In genomic region chr17:9116311-9116820, GRCh38 we compare ENCODE assay signal across 12 cellular contexts.
DNase-seq lines count a peak whose midpoint lies in the region; ATAC-seq and TF ChIP-seq lines count a peak whose summit lies in the region.
"Had no signal": no experiment of that assay in that cellular context is flagged by ENCODE, and none has a peak within 500 bp of the region (broad histone marks: within the 10 kb centered on the region; RNA-seq: fewer than 3 reads in every experiment).

No MANE protein-coding gene starts in this region.

- no peak for DNase-seq in activated CD4-positive, alpha-beta T cell treated with anti-CD3 and anti-CD28 coated beads for 36 hours
- DNase-seq in activated CD4-positive, alpha-beta T cell treated with anti-CD3 and anti-CD28 coated beads, Interleukin-2, amount 50 U/mL, for 48 hours = no peak
- no peak for DNase-seq in activated naive CD8-positive, alpha-beta T cell treated with anti-CD3 and anti-CD28 coated beads, Interleukin-2, amount 10 ng/mL, durations not matched to agents 7 days and 5 days
- no peak for DNase-seq in lower lobe of right lung
- DNase-seq in thoracic aorta (ENCODE audit: low spot score) = no peak
- no peak for DNase-seq in stimulated activated CD4-positive, alpha-beta T cell treated with anti-CD3 and anti-CD28 coated beads, Interleukin-1b, Interleukin-23, amount 100 ng/mL, for 48 hours
- DNase-seq in stimulated activated CD4-positive, alpha-beta T cell treated with anti-CD3 and anti-CD28 coated beads, Interleukin-4, amount 100 ng/mL, for 4 hours = no peak
- no peak for DNase-seq in activated CD8-positive, alpha-beta memory T cell treated with anti-CD3 and anti-CD28 coated beads, Interleukin-2, amount 50 U/mL, for 4 hours
- DNase-seq: 8988T, activated gamma-delta T cell, COR-L47, NCI-H345 had no signal

- CTCF ChIA-PET in activated CD4-positive, alpha-beta T cell treated with anti-CD3 and anti-CD28 coated beads for 36 hours (lab: Charles Lee) = interaction anchor here (0.8 kb wide), 1 partner anchor 121 kb away, joined by 3 read pairs; no protein-coding TSS in a partner anchor

- TF ChIP-seq CTCF in lower lobe of right lung (IDR thresholded peaks at IDR 0.05) (no peak), thoracic aorta (IDR thresholded peaks at IDR 0.05) (no peak)

- H3K9me3 ChIP-seq in lower lobe of right lung (peaks cover 6% of the 10 kb centered on the region), thoracic aorta (no peaks in the 10 kb centered on the region)

- peaks cover 3% of the 10 kb centered on the region for H3K27me3 Mint-ChIP-seq in activated CD4-positive, alpha-beta T cell treated with anti-CD3 and anti-CD28 coated beads for 36 hours
- H3K27me3 Mint-ChIP-seq in activated naive CD8-positive, alpha-beta T cell treated with anti-CD3 and anti-CD28 coated beads, Interleukin-2, amount 10 ng/mL, durations not matched to agents 7 days and 5 days = peaks cover 2% of the 10 kb centered on the region

- H3K27me3 ChIP-seq in lower lobe of right lung (ENCODE audit: low read depth) (peaks cover 22% of the 10 kb centered on the region), thoracic aorta (replicated peaks; ENCODE audit: insufficient read depth) (no peaks in the 10 kb centered on the region)

- no peak for ATAC-seq in activated CD4-positive, alpha-beta T cell treated with anti-CD3 and anti-CD28 coated beads for 36 hours
- ATAC-seq in activated naive CD8-positive, alpha-beta T cell treated with anti-CD3 and anti-CD28 coated beads, Interleukin-2, amount 10 ng/mL, durations not matched to agents 7 days and 5 days (ENCODE audit: low read depth) = no peak
- ATAC-seq in lower lobe of right lung (no peak), thoracic aorta (ENCODE audit: insufficient number of reproducible peaks, low FRiP score, low read depth) (no peak)

- POLR2A ChIA-PET in activated CD4-positive, alpha-beta T cell treated with anti-CD3 and anti-CD28 coated beads for 36 hours (lab: Charles Lee) = no interaction called here
- POLR2A ChIA-PET in activated naive CD8-positive, alpha-beta T cell treated with anti-CD3 and anti-CD28 coated beads, Interleukin-2, amount 10 ng/mL, durations not matched to agents 7 days and 5 days (lab: Charles Lee) = no interaction called here

- H3K4me1 ChIP-seq in lower lobe of right lung (peaks cover 8% of the 10 kb centered on the region), thoracic aorta (ENCODE audit: control insufficient read depth in 1 of 2, low read depth in 2 of 2) (peaks cover 0 to 35% of the 10 kb centered on the region in 2 donors)

- H3K4me3 ChIP-seq in lower lobe of right lung (no peak overlapping the region), thoracic aorta (no peak overlapping the region)

- no peak overlapping the region for H3K4me3 Mint-ChIP-seq in activated CD4-positive, alpha-beta T cell treated with anti-CD3 and anti-CD28 coated beads for 36 hours
- H3K4me3 Mint-ChIP-seq in activated naive CD8-positive, alpha-beta T cell treated with anti-CD3 and anti-CD28 coated beads, Interleukin-2, amount 10 ng/mL, durations not matched to agents 7 days and 5 days = peak overlapping the region; percentile 33

- no peaks in the 10 kb centered on the region for H3K36me3 ChIP-seq in lower lobe of right lung
- H3K36me3 ChIP-seq in thoracic aorta = no peaks in the 10 kb centered on the region

- peak overlapping the region; percentile 40 for H3K27ac ChIP-seq in lower lobe of right lung
- H3K27ac ChIP-seq in thoracic aorta = peak overlapping the region; percentile 85 to 88

- H3K27ac Mint-ChIP-seq in activated CD4-positive, alpha-beta T cell treated with anti-CD3 and anti-CD28 coated beads for 36 hours = peak overlapping the region; percentile 17
- no peak overlapping the region for H3K27ac Mint-ChIP-seq in activated naive CD8-positive, alpha-beta T cell treated with anti-CD3 and anti-CD28 coated beads, Interleukin-2, amount 10 ng/mL, durations not matched to agents 7 days and 5 days

- intact Hi-C loops in activated CD4-positive, alpha-beta T cell treated with anti-CD3 and anti-CD28 coated beads for 36 hours (cut with DNase I, micrococcal nuclease) = loop anchor here (2.0 to 10.0 kb wide), 3 partner anchors 156 to 412 kb away; no protein-coding TSS in a partner anchor
- intact Hi-C loops in lower lobe of right lung (cut with DNase I) = no loop called here

- H3K36me3 Mint-ChIP-seq in activated CD4-positive, alpha-beta T cell treated with anti-CD3 and anti-CD28 coated beads for 36 hours (ENCODE audit: low read depth) = no peaks in the 10 kb centered on the region
- H3K36me3 Mint-ChIP-seq in activated naive CD8-positive, alpha-beta T cell treated with anti-CD3 and anti-CD28 coated beads, Interleukin-2, amount 10 ng/mL, durations not matched to agents 7 days and 5 days = no peaks in the 10 kb centered on the region

- H3K4me1 Mint-ChIP-seq in activated CD4-positive, alpha-beta T cell treated with anti-CD3 and anti-CD28 coated beads for 36 hours = peaks cover 16% of the 10 kb centered on the region
- H3K4me1 Mint-ChIP-seq in activated naive CD8-positive, alpha-beta T cell treated with anti-CD3 and anti-CD28 coated beads, Interleukin-2, amount 10 ng/mL, durations not matched to agents 7 days and 5 days = peaks cover 4% of the 10 kb centered on the region

- H3K9me3 Mint-ChIP-seq in activated CD4-positive, alpha-beta T cell treated with anti-CD3 and anti-CD28 coated beads for 36 hours (ENCODE audit: low read depth) = no peaks in the 10 kb centered on the region
- no peaks in the 10 kb centered on the region for H3K9me3 Mint-ChIP-seq in activated naive CD8-positive, alpha-beta T cell treated with anti-CD3 and anti-CD28 coated beads, Interleukin-2, amount 10 ng/mL, durations not matched to agents 7 days and 5 days
